Comparison of ENCODE assay signal across 10 cellular contexts in genomic region chr16:70188608-70188915, GRCh38. TPM values are rescaled to one million over a fixed set of nuclear protein-coding genes. Genes with fewer than 3 reads are reported as not detected.
DNase-seq lines count a peak whose midpoint lies in the region; ATAC-seq and TF ChIP-seq lines count a peak whose summit lies in the region.
"Not testable (repeated sequence)": the region's sequence is repeated elsewhere in the genome, so short reads cannot be mapped to it uniquely, and the experiment has no call there.
"Had no signal": no experiment of that assay in that cellular context is flagged by ENCODE, and none has a peak within 500 bp of the region (broad histone marks: within the 10 kb centered on the region; RNA-seq: fewer than 3 reads in every experiment).

No MANE protein-coding gene starts in this region.

- H3K4me2 ChIP-seq in mesendoderm (ENCODE audit: low read length): not testable (repeated sequence)

- not testable (repeated sequence) for H2BK120ac ChIP-seq in mesendoderm (ENCODE audit: low read depth, low read length)

- H3K4me3 Mint-ChIP-seq in activated T-helper 17 cell treated with anti-CD3 and anti-CD28 coated beads, Interleukin-2, amount 50 U/mL, for 72 hours: not testable (repeated sequence)

- not testable (repeated sequence) for H3K4me1 Mint-ChIP-seq in activated T-helper 17 cell treated with anti-CD3 and anti-CD28 coated beads, Interleukin-2, amount 50 U/mL, for 72 hours

- not testable (repeated sequence) for H4K8ac ChIP-seq in mesendoderm (ENCODE audit: low read depth, low read length)

- not testable (repeated sequence) for H3K4me1 ChIP-seq in right atrium auricular region; mesendoderm (ENCODE audit: control insufficient read depth, low read depth, low read length); prostate gland (replicated peaks); stomach

- not testable (repeated sequence) for H3K27me3 Mint-ChIP-seq in activated T-helper 17 cell treated with anti-CD3 and anti-CD28 coated beads, Interleukin-2, amount 50 U/mL, for 72 hours

- no CpG with 5 or more reads among the region's 22 CpGs for whole genome bisulfite sequencing in mesendoderm (ENCODE audit: extremely low coverage, insufficient coverage, low lambda C conversion rate)
- WGBS in prostate gland: 0% methylated on average over 16 of the region's 22 CpGs
- 0 to 3% (median 3%) methylated on average over 12 to 13 of the region's 22 CpGs; no CpG with 5 or more reads in 2 of the 5 donors for WGBS in stomach, 5 donors

- H2BK5ac ChIP-seq in mesendoderm (ENCODE audit: low read length): not testable (repeated sequence)

- H3K79me1 ChIP-seq in mesendoderm (ENCODE audit: low read length): not testable (repeated sequence)

- H3K56ac ChIP-seq in mesendoderm (ENCODE audit: low read length): peak overlapping the region; percentile 49

- not testable (repeated sequence) for TF ChIP-seq POLR2A in prostate gland (IDR thresholded peaks at IDR 0.05); stomach (IDR thresholded peaks at IDR 0.05)

- ATAC-seq in HG02759 (IDR thresholded peaks at IDR 0.05; ENCODE audit: unreplicated experiment): peak; percentile 16
- ATAC-seq in activated T-helper 17 cell treated with anti-CD3 and anti-CD28 coated beads, Interleukin-2, amount 50 U/mL, for 72 hours (replicated peaks): peak; percentile 23

- not testable (repeated sequence) for H3K36me3 Mint-ChIP-seq in activated T-helper 17 cell treated with anti-CD3 and anti-CD28 coated beads, Interleukin-2, amount 50 U/mL, for 72 hours (ENCODE audit: low read depth)

- H3K9ac ChIP-seq in mesendoderm (ENCODE audit: low read length): not testable (repeated sequence)

- H3K4me3 ChIP-seq in epithelial cell of proximal tubule (ENCODE audit: low read depth, low read length) (peak overlapping the region; percentile 11), right atrium auricular region (peak overlapping the region; percentile 36 to 47), prostate gland (peak overlapping the region; percentile 21 to 38), stomach (peak overlapping the region; percentile 37 to 49 (median 42))
- H3K4me3 ChIP-seq in mesendoderm (ENCODE audit: low read length): not testable (repeated sequence)

- not testable (repeated sequence) for TF ChIP-seq EP300 in stomach (IDR thresholded peaks at IDR 0.05)

- not testable (repeated sequence) for H3K27me3 ChIP-seq in right atrium auricular region; mesendoderm (ENCODE audit: insufficient read depth, low read length, poor library complexity); prostate gland (replicated peaks; ENCODE audit: insufficient read depth); stomach

- not testable (repeated sequence) for H3K9me3 ChIP-seq in right atrium auricular region, prostate gland, stomach

- peak overlapping the region in 1 of 2 donors; percentile 61 for H3K27ac ChIP-seq in right atrium auricular region
- H3K27ac ChIP-seq in mesendoderm (ENCODE audit: low read depth, low read length): not testable (repeated sequence)
- H3K27ac ChIP-seq in prostate gland: peak overlapping the region; percentile 39 to 62
- H3K27ac ChIP-seq in stomach: peak overlapping the region in 3 of 5 donors; percentile 49 to 82 (median 50)

- not testable (repeated sequence) for H3K4ac ChIP-seq in mesendoderm (ENCODE audit: low read depth, low read length)

- intact Hi-C loops in prostate gland (cut with DNase I); stomach (cut with DNase I; ENCODE audit: low total_unique reads): not testable (repeated sequence)

- H3K27ac Mint-ChIP-seq in activated T-helper 17 cell treated with anti-CD3 and anti-CD28 coated beads, Interleukin-2, amount 50 U/mL, for 72 hours: not testable (repeated sequence)

- not testable (repeated sequence) for H3K36me3 ChIP-seq in right atrium auricular region; mesendoderm (ENCODE audit: control insufficient read depth, insufficient read depth, low read length); prostate gland; stomach

- not testable (repeated sequence) for H3K79me2 ChIP-seq in mesendoderm (ENCODE audit: control insufficient read depth, insufficient read depth, low read length)

- H3K9me3 Mint-ChIP-seq in activated T-helper 17 cell treated with anti-CD3 and anti-CD28 coated beads, Interleukin-2, amount 50 U/mL, for 72 hours: not testable (repeated sequence)

- H3K23ac ChIP-seq in mesendoderm (ENCODE audit: low read length): not testable (repeated sequence)

- not testable (repeated sequence) for TF ChIP-seq CTCF in epithelial cell of proximal tubule (conservative IDR thresholded peaks at IDR 0.05; ENCODE audit: low read depth, low read length); right atrium auricular region (IDR thresholded peaks at IDR 0.05); prostate gland (IDR thresholded peaks at IDR 0.05); stomach (IDR thresholded peaks at IDR 0.05)

- H3K18ac ChIP-seq in mesendoderm (ENCODE audit: low read length): not testable (repeated sequence)

- not testable (repeated sequence) for DNase-seq in epithelial cell of proximal tubule (ENCODE audit: low read depth); right atrium auricular region (ENCODE audit: low spot score); mesendoderm; prostate gland (ENCODE audit: low spot score); stomach

- H2BK15ac ChIP-seq in mesendoderm (replicated peaks; ENCODE audit: low read depth): not testable (repeated sequence)

- H4K5ac ChIP-seq in mesendoderm (ENCODE audit: low read length): not testable (repeated sequence)

- H2AK5ac ChIP-seq in mesendoderm (ENCODE audit: low read length): not testable (repeated sequence)

RNA-seq across cellular contexts. Expression of gene CLEC18C, which starts 15.0 kb away (rescaled TPM):
- 1 to 10 TPM in 1 of 2 donors, under 1 TPM in 1; 0.50 to 1.3 TPM for total RNA-seq in activated T-helper 17 cell treated with anti-CD3 and anti-CD28 coated beads, Interleukin-2, amount 50 U/mL, for 72 hours
- total RNA-seq in epithelial cell of proximal tubule: 1.2 and 2.5 TPM in 2 replicates
- total RNA-seq in right atrium auricular region: not detected
- 0.08 TPM for polyA plus RNA-seq in mesendoderm (2013, experiment 1 of 2)
- not detected for polyA plus RNA-seq in mesendoderm (2013, experiment 2 of 2)
- 1 to 10 TPM in 1 of 2 donors, under 1 TPM in 1; 0.41 to 2.8 TPM for total RNA-seq in prostate gland
- 1 to 10 TPM in 2 of 5 donors, not detected in 3; 1.3 to 3.0 TPM for total RNA-seq in stomach
- under 1 TPM in 2 of 3 donors, not detected in 1; 0.06 to 0.08 TPM for polyA plus RNA-seq in stomach
- total RNA-seq: glomerular endothelial cell, H4, RPMI7951 had no signal
